11 cellular contexts compared by ENCODE assay signal in genomic region chr10:67802767-67803538, GRCh38. TPM values are rescaled to one million over a fixed set of nuclear protein-coding genes. Genes with fewer than 3 reads are reported as not detected.
A peak's percentile ranks its signal among the peaks of the same experiment; 100 is the strongest.
DNase-seq lines count a peak whose midpoint lies in the region; ATAC-seq and TF ChIP-seq lines count a peak whose summit lies in the region.
"Had no signal": no experiment of that assay in that cellular context is flagged by ENCODE, and none has a peak within 500 bp of the region (broad histone marks: within the 10 kb centered on the region; RNA-seq: fewer than 3 reads in every experiment).

No MANE protein-coding gene starts in this region.

- ATAC-seq in activated CD8-positive, alpha-beta T cell treated with anti-CD3 and anti-CD28 coated beads for 36 hours = peak; percentile 61
- ATAC-seq in activated CD8-positive, alpha-beta T cell treated with anti-CD3 and anti-CD28 coated beads, Interleukin-2, amount 10 ng/mL, durations not matched to agents 7 days and 5 days = no peak
- ATAC-seq in HG02610 (IDR thresholded peaks at IDR 0.05; ENCODE audit: unreplicated experiment) (peak; percentile 28), HG03520 (IDR thresholded peaks at IDR 0.05; ENCODE audit: unreplicated experiment) (peak; percentile 34)
- peak; percentile 20 for ATAC-seq in stimulated activated naive CD8-positive, alpha-beta T cell treated with anti-CD3 and anti-CD28 coated beads, Interleukin-15, Interleukin-2, amounts not matched to agents 100 U/mL and 50 U/mL, for 24 hours

- intact Hi-C loops in activated CD8-positive, alpha-beta T cell treated with anti-CD3 and anti-CD28 coated beads for 36 hours (cut with micrococcal nuclease) = no loop called here

- DNase-seq in activated CD8-positive, alpha-beta T cell treated with anti-CD3 and anti-CD28 coated beads for 36 hours = no peak
- DNase-seq in activated CD8-positive, alpha-beta T cell treated with anti-CD3 and anti-CD28 coated beads, Interleukin-2, amount 10 ng/mL, durations not matched to agents 7 days and 5 days = no peak
- no peak for DNase-seq in stimulated activated naive CD8-positive, alpha-beta T cell treated with anti-CD3 and anti-CD28 coated beads, Interleukin-15, Interleukin-2, amounts not matched to agents 100 U/mL and 50 U/mL, for 24 hours
- DNase-seq in NCI-H1930 (lab: John Stamatoyannopoulos, UW) = no peak
- no peak for DNase-seq in NK-92 (lab: John Stamatoyannopoulos, UW; ENCODE audit: unreplicated experiment)
- DNase-seq in dedifferentiated amniotic fluid mesenchymal stem cell (ENCODE audit: extremely low spot score) = no peak
- DNase-seq: ACHN, ovary, upper lobe of left lung had no signal

- H3K27me3 Mint-ChIP-seq in activated CD8-positive, alpha-beta T cell treated with anti-CD3 and anti-CD28 coated beads for 36 hours = no peaks in the 10 kb centered on the region
- H3K27me3 Mint-ChIP-seq in activated CD8-positive, alpha-beta T cell treated with anti-CD3 and anti-CD28 coated beads, Interleukin-2, amount 10 ng/mL, durations not matched to agents 7 days and 5 days (ENCODE audit: low read depth) = no peaks in the 10 kb centered on the region

- H3K4me1 Mint-ChIP-seq in activated CD8-positive, alpha-beta T cell treated with anti-CD3 and anti-CD28 coated beads for 36 hours (ENCODE audit: low read depth) = peaks cover 25% of the 10 kb centered on the region
- H3K4me1 Mint-ChIP-seq in activated CD8-positive, alpha-beta T cell treated with anti-CD3 and anti-CD28 coated beads, Interleukin-2, amount 10 ng/mL, durations not matched to agents 7 days and 5 days (ENCODE audit: low read depth) = peaks cover 5% of the 10 kb centered on the region

- no peak overlapping the region for H3K4me3 Mint-ChIP-seq in activated CD8-positive, alpha-beta T cell treated with anti-CD3 and anti-CD28 coated beads for 36 hours
- no peak overlapping the region for H3K4me3 Mint-ChIP-seq in activated CD8-positive, alpha-beta T cell treated with anti-CD3 and anti-CD28 coated beads, Interleukin-2, amount 10 ng/mL, durations not matched to agents 7 days and 5 days

- H3K9me3 Mint-ChIP-seq in activated CD8-positive, alpha-beta T cell treated with anti-CD3 and anti-CD28 coated beads for 36 hours = no peaks in the 10 kb centered on the region
- H3K9me3 Mint-ChIP-seq in activated CD8-positive, alpha-beta T cell treated with anti-CD3 and anti-CD28 coated beads, Interleukin-2, amount 10 ng/mL, durations not matched to agents 7 days and 5 days (ENCODE audit: insufficient read depth) = no peaks in the 10 kb centered on the region

- TF ChIP-seq CTCF in activated CD8-positive, alpha-beta T cell treated with anti-CD3 and anti-CD28 coated beads for 36 hours (IDR thresholded peaks at IDR 0.05) = no peak

- POLR2A ChIA-PET in activated CD8-positive, alpha-beta T cell treated with anti-CD3 and anti-CD28 coated beads for 36 hours (lab: Charles Lee) = interaction anchor here (0.6 kb wide), 1 partner anchor 44 kb away, joined by 3 read pairs; no protein-coding TSS in a partner anchor
- POLR2A ChIA-PET in activated CD8-positive, alpha-beta T cell treated with anti-CD3 and anti-CD28 coated beads, Interleukin-2, amount 10 ng/mL, durations not matched to agents 7 days and 5 days (lab: Charles Lee) = no interaction called here

- peak overlapping the region; percentile 67 for H3K27ac Mint-ChIP-seq in activated CD8-positive, alpha-beta T cell treated with anti-CD3 and anti-CD28 coated beads for 36 hours
- no peak overlapping the region for H3K27ac Mint-ChIP-seq in activated CD8-positive, alpha-beta T cell treated with anti-CD3 and anti-CD28 coated beads, Interleukin-2, amount 10 ng/mL, durations not matched to agents 7 days and 5 days

- peaks cover 10% of the 10 kb centered on the region for H3K36me3 Mint-ChIP-seq in activated CD8-positive, alpha-beta T cell treated with anti-CD3 and anti-CD28 coated beads for 36 hours (ENCODE audit: low read depth)
- H3K36me3 Mint-ChIP-seq in activated CD8-positive, alpha-beta T cell treated with anti-CD3 and anti-CD28 coated beads, Interleukin-2, amount 10 ng/mL, durations not matched to agents 7 days and 5 days (ENCODE audit: low read depth) = peaks cover 2% of the 10 kb centered on the region

- CTCF ChIA-PET in activated CD8-positive, alpha-beta T cell treated with anti-CD3 and anti-CD28 coated beads for 36 hours (lab: Charles Lee) = interaction anchor here (0.9 to 3.1 kb wide), 3 partner anchors 14 to 32 kb away, joined by 3 to 17 read pairs (median 3); no protein-coding TSS in a partner anchor
- CTCF ChIA-PET in activated CD8-positive, alpha-beta T cell treated with anti-CD3 and anti-CD28 coated beads, Interleukin-2, amount 10 ng/mL, durations not matched to agents 7 days and 5 days (lab: Charles Lee) = interaction anchor here (1.3 to 1.9 kb wide), 4 partner anchors 11 to 354 kb away, joined by 4 to 10 read pairs (median 5); no protein-coding TSS in a partner anchor

RNA-seq across cellular contexts. Expression of gene DNAJC12, which starts 35.0 kb away (rescaled TPM):
- 10 to 100 TPM; 29.1 to 32.5 TPM for total RNA-seq in activated CD8-positive, alpha-beta T cell treated with anti-CD3 and anti-CD28 coated beads for 36 hours
- total RNA-seq in activated CD8-positive, alpha-beta T cell treated with anti-CD3 and anti-CD28 coated beads, Interleukin-2, amount 10 ng/mL, durations not matched to agents 7 days and 5 days = 1 to 10 TPM; 2.6 to 3.0 TPM

Comparison
In these comparisons a context has a peak if more than half of its experiments do, and no peak if none do; other contexts are left out.
1. RNA of gene DNAJC12, which starts 35.0 kb away (total RNA-seq): 29.1 to 32.5 TPM in activated CD8-positive, alpha-beta T cell treated with anti-CD3 and anti-CD28 coated beads for 36 hours; 2.6 to 3.0 TPM in activated CD8-positive, alpha-beta T cell treated with anti-CD3 and anti-CD28 coated beads, Interleukin-2, amount 10 ng/mL, durations not matched to agents 7 days and 5 days; every median in the first group is over 4 times any median in the second.